18 cellular contexts compared by ENCODE assay signal in the genomic region with DNA sequence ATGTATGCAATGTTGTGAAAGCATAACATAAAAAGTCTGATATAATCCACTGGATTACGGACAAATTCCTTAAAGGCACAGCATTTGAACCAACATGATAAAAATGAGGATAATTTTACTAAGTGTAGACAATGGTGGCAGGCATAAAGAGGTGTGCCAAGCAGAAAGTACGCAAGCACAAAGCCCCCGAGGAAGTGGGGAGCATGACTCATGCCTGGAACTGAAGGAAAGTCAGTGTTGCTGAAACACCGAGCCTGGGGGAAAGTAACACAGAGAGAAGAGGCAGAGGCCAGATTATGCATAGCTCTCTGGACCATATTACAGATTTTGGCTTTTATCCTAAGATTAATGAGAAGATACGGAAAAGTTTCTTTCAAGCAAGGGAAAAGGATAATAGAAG.
"Had no signal": no experiment of that assay in that cellular context is flagged by ENCODE, and none has a peak within 500 bp of the region (broad histone marks: within the 10 kb centered on the region; RNA-seq: fewer than 3 reads in every experiment).

No MANE protein-coding gene starts in this region.

- H3K27ac Mint-ChIP-seq: activated CD4-positive, alpha-beta T cell treated with anti-CD3 and anti-CD28 coated beads, Interleukin-2, amount 10 ng/mL, durations not matched to agents 7 days and 5 days; activated naive CD8-positive, alpha-beta T cell treated with anti-CD3 and anti-CD28 coated beads, Interleukin-2, amount 10 ng/mL, durations not matched to agents 7 days and 5 days; naive thymus-derived CD4-positive, alpha-beta T cell; stimulated activated effector memory CD8-positive, alpha-beta T cell treated with anti-CD3 and anti-CD28 coated beads, Interleukin-12 subunit alpha, Interleukin-12 subunit beta, amount 100 ng/mL, for 72 hours had no signal

- H3K9me3 ChIP-seq: esophagus squamous epithelium, pancreas, thoracic aorta, upper lobe of right lung had no signal

- H3K4me3 ChIP-seq: cardiac muscle cell, esophagus squamous epithelium, mucosa of descending colon, pancreas, thoracic aorta, upper lobe of right lung had no signal

- ATAC-seq: mucosa of descending colon; naive thymus-derived CD4-positive, alpha-beta T cell; pancreas; stimulated activated effector memory CD8-positive, alpha-beta T cell treated with anti-CD3 and anti-CD28 coated beads, Interleukin-12 subunit alpha, Interleukin-12 subunit beta, amount 100 ng/mL, for 72 hours; upper lobe of right lung had no signal

- H3K4me1 ChIP-seq: esophagus squamous epithelium, pancreas, upper lobe of right lung had no signal

- H3K27ac ChIP-seq: cardiac muscle cell, esophagus squamous epithelium, pancreas, thoracic aorta, upper lobe of right lung had no signal

- H3K4me1 Mint-ChIP-seq: activated CD4-positive, alpha-beta T cell treated with anti-CD3 and anti-CD28 coated beads, Interleukin-2, amount 10 ng/mL, durations not matched to agents 7 days and 5 days; activated naive CD8-positive, alpha-beta T cell treated with anti-CD3 and anti-CD28 coated beads, Interleukin-2, amount 10 ng/mL, durations not matched to agents 7 days and 5 days; naive thymus-derived CD4-positive, alpha-beta T cell; stimulated activated effector memory CD8-positive, alpha-beta T cell treated with anti-CD3 and anti-CD28 coated beads, Interleukin-12 subunit alpha, Interleukin-12 subunit beta, amount 100 ng/mL, for 72 hours had no signal

- H3K9me3 Mint-ChIP-seq: activated CD4-positive, alpha-beta T cell treated with anti-CD3 and anti-CD28 coated beads, Interleukin-2, amount 10 ng/mL, durations not matched to agents 7 days and 5 days; activated naive CD8-positive, alpha-beta T cell treated with anti-CD3 and anti-CD28 coated beads, Interleukin-2, amount 10 ng/mL, durations not matched to agents 7 days and 5 days had no signal

- H3K27me3 ChIP-seq: cardiac muscle cell, esophagus squamous epithelium, pancreas, upper lobe of right lung had no signal

- H3K36me3 ChIP-seq: cardiac muscle cell, esophagus squamous epithelium, pancreas, thoracic aorta, upper lobe of right lung had no signal

- FAIRE-seq: frontal cortex, pancreas had no signal

- H3K36me3 Mint-ChIP-seq: activated naive CD8-positive, alpha-beta T cell treated with anti-CD3 and anti-CD28 coated beads, Interleukin-2, amount 10 ng/mL, durations not matched to agents 7 days and 5 days; naive thymus-derived CD4-positive, alpha-beta T cell; stimulated activated effector memory CD8-positive, alpha-beta T cell treated with anti-CD3 and anti-CD28 coated beads, Interleukin-12 subunit alpha, Interleukin-12 subunit beta, amount 100 ng/mL, for 72 hours had no signal

- DNase-seq: activated CD4-positive, alpha-beta T cell treated with anti-CD3 and anti-CD28 coated beads, Interleukin-2, amount 10 ng/mL, durations not matched to agents 7 days and 5 days; activated CD4-positive, CD25-positive, alpha-beta regulatory T cell; activated CD8-positive, alpha-beta memory T cell treated with anti-CD3 and anti-CD28 coated beads for 24 hours; activated naive CD4-positive, alpha-beta T cell; activated naive CD8-positive, alpha-beta T cell treated with anti-CD3 and anti-CD28 coated beads, Interleukin-2, amount 10 ng/mL, durations not matched to agents 7 days and 5 days; anterior cingulate cortex; esophagus squamous epithelium; mucosa of descending colon; naive thymus-derived CD4-positive, alpha-beta T cell; pancreas; stimulated activated CD4-positive, alpha-beta T cell treated with anti-CD3 and anti-CD28 coated beads, Interleukin-12 subunit alpha, Interleukin-12 subunit beta, amount 100 ng/mL, for 4 hours; stimulated activated CD4-positive, alpha-beta T cell treated with anti-CD3 and anti-CD28 coated beads, Interleukin-2, amount 100 ng/mL, for 24 hours; T-helper 2 cell; upper lobe of right lung had no signal

- H3K4me3 Mint-ChIP-seq: activated CD4-positive, alpha-beta T cell treated with anti-CD3 and anti-CD28 coated beads, Interleukin-2, amount 10 ng/mL, durations not matched to agents 7 days and 5 days; activated naive CD8-positive, alpha-beta T cell treated with anti-CD3 and anti-CD28 coated beads, Interleukin-2, amount 10 ng/mL, durations not matched to agents 7 days and 5 days; naive thymus-derived CD4-positive, alpha-beta T cell; stimulated activated effector memory CD8-positive, alpha-beta T cell treated with anti-CD3 and anti-CD28 coated beads, Interleukin-12 subunit alpha, Interleukin-12 subunit beta, amount 100 ng/mL, for 72 hours had no signal

- H3K27me3 Mint-ChIP-seq: activated CD4-positive, alpha-beta T cell treated with anti-CD3 and anti-CD28 coated beads, Interleukin-2, amount 10 ng/mL, durations not matched to agents 7 days and 5 days; activated naive CD8-positive, alpha-beta T cell treated with anti-CD3 and anti-CD28 coated beads, Interleukin-2, amount 10 ng/mL, durations not matched to agents 7 days and 5 days; naive thymus-derived CD4-positive, alpha-beta T cell had no signal
